In genomic region chrX:41518127-41518840, GRCh38 we compare ENCODE assay signal across 1 cellular context.
TF ChIP-seq lines count a peak whose summit lies in the region.

No MANE protein-coding gene starts in this region.

TF ChIP-seq in GM12878, 131 proteins besides CTCF, POLR2A, EP300 and RAD21 (continued from another document):
- no peak for TF ChIP-seq RB1 (IDR thresholded peaks at IDR 0.05; ENCODE audit: borderline replicate concordance)
- TF ChIP-seq ZBTB4 (CRISPR knock-in tag; IDR thresholded peaks at IDR 0.05) = no peak
- TF ChIP-seq ZNF592 (IDR thresholded peaks at IDR 0.05) = no peak
- no peak for TF ChIP-seq TCF3 (IDR thresholded peaks at IDR 0.05; ENCODE audit: borderline replicate concordance, insufficient read depth, low read depth, low read length)
- TF ChIP-seq PKNOX1 (IDR thresholded peaks at IDR 0.05) = no peak
- no peak for TF ChIP-seq ZSCAN29 (IDR thresholded peaks at IDR 0.05)
- no peak for TF ChIP-seq RAD51 (IDR thresholded peaks at IDR 0.05)
- no peak for TF ChIP-seq EED (IDR thresholded peaks at IDR 0.05; ENCODE audit: low read depth)
